34 cellular contexts compared by ENCODE assay signal in the genomic region with DNA sequence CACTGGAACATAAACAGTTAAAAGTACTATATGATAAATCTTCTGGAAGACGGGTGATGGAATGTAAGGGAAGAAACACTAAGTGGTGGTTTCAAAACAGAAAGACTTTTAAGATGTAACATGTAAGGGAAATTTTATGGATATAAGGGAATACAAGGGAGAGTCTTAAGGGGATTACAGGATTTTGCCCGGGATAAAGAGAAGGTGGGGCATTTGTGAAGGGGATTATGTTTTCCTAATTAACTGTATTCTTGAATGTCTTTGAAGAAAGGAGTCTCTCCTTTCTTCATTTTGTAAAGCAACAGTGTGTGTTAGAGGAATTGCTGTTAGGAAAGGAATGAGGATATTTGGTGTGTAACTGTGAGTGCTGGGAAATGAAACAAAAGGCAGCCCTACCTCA.
"Had no signal": no experiment of that assay in that cellular context is flagged by ENCODE, and none has a peak within 500 bp of the region (broad histone marks: within the 10 kb centered on the region; RNA-seq: fewer than 3 reads in every experiment).

No MANE protein-coding gene starts in this region.

- H3K36me3 Mint-ChIP-seq: activated CD4-positive, alpha-beta memory T cell treated with anti-CD3 and anti-CD28 coated beads for 36 hours; activated CD8-positive, alpha-beta memory T cell treated with anti-CD3 and anti-CD28 coated beads, Interleukin-2, amount 10 ng/mL, durations not matched to agents 7 days and 5 days; activated naive CD4-positive, alpha-beta T cell treated with anti-CD3 and anti-CD28 coated beads, Interleukin-2, amount 50 U/mL, for 24 hours; activated naive CD8-positive, alpha-beta T cell treated with anti-CD3 and anti-CD28 coated beads for 36 hours had no signal

- H3K27ac Mint-ChIP-seq: activated CD4-positive, alpha-beta memory T cell treated with anti-CD3 and anti-CD28 coated beads for 36 hours; activated CD4-positive, alpha-beta T cell treated with anti-CD3 and anti-CD28 coated beads for 36 hours; activated CD4-positive, alpha-beta T cell treated with anti-CD3 and anti-CD28 coated beads, Interleukin-2, amount 10 ng/mL, durations not matched to agents 24 days and 14 days; activated CD8-positive, alpha-beta memory T cell treated with anti-CD3 and anti-CD28 coated beads, Interleukin-2, amount 10 ng/mL, durations not matched to agents 7 days and 5 days; activated CD8-positive, alpha-beta T cell treated with anti-CD3 and anti-CD28 coated beads, Interleukin-2, amount 10 ng/mL, durations not matched to agents 7 days and 5 days; activated naive CD4-positive, alpha-beta T cell treated with anti-CD3 and anti-CD28 coated beads for 36 hours; activated naive CD4-positive, alpha-beta T cell treated with anti-CD3 and anti-CD28 coated beads, Interleukin-2, amount 50 U/mL, for 24 hours; activated naive CD8-positive, alpha-beta T cell treated with anti-CD3 and anti-CD28 coated beads for 36 hours; activated naive CD8-positive, alpha-beta T cell treated with anti-CD3 and anti-CD28 coated beads, Interleukin-2, amount 50 U/mL, for 24 hours; activated T-helper 1 cell treated with anti-CD3 and anti-CD28 coated beads, Interleukin-12 subunit alpha, Interleukin-12 subunit beta, Interleukin-2, Interleukin-4 antibody, amounts not matched to agents 30 ng/mL and 10 ng/mL and 1 ng/mL, durations not matched to agents 14 hours and 24 hours and 36 hours; activated T-helper 2 cell treated with anti-CD3 and anti-CD28 coated beads, Interferon-gamma antibody, Interleukin-2, Interleukin-4, amounts not matched to agents 10 μg/mL and 5 μg/mL and 100 μg/mL, durations not matched to agents 14 hours and 24 hours and 36 hours had no signal

- FAIRE-seq: colon, endometrium, endothelial cell of umbilical vein had no signal

- H3K36me3 ChIP-seq: adrenal gland, esophagus squamous epithelium, gastroesophageal sphincter, heart right ventricle had no signal

- DNase-seq: activated CD4-positive, alpha-beta memory T cell treated with anti-CD3 and anti-CD28 coated beads for 36 hours; activated CD4-positive, alpha-beta T cell treated with anti-CD3 and anti-CD28 coated beads for 36 hours; activated CD4-positive, alpha-beta T cell treated with anti-CD3 and anti-CD28 coated beads, Interleukin-2, amount 10 ng/mL, durations not matched to agents 24 days and 14 days; activated CD4-positive, CD25-positive, alpha-beta regulatory T cell; activated CD4-positive, CD25-positive, alpha-beta regulatory T cell treated with anti-CD3 and anti-CD28 coated beads, Interleukin-2, amount 50 U/mL, for 72 hours; activated CD8-positive, alpha-beta memory T cell treated with anti-CD3 and anti-CD28 coated beads, Interleukin-2, amount 10 ng/mL, durations not matched to agents 7 days and 5 days; activated CD8-positive, alpha-beta memory T cell treated with anti-CD3 and anti-CD28 coated beads, Interleukin-2, amount 50 U/mL, for 4 hours; activated CD8-positive, alpha-beta T cell treated with anti-CD3 and anti-CD28 coated beads, Interleukin-2, amount 10 ng/mL, durations not matched to agents 7 days and 5 days; activated effector memory CD4-positive, alpha-beta T cell treated with anti-CD3 and anti-CD28 coated beads, Interleukin-2, amount 50 U/mL, for 16 hours; activated naive CD4-positive, alpha-beta T cell treated with anti-CD3 and anti-CD28 coated beads for 36 hours; activated naive CD8-positive, alpha-beta T cell treated with anti-CD3 and anti-CD28 coated beads for 36 hours; activated naive CD8-positive, alpha-beta T cell treated with anti-CD3 and anti-CD28 coated beads, Interleukin-2, amount 50 U/mL, for 24 hours; activated T-cell treated with anti-CD3 and anti-CD28 coated beads, Interleukin-2, amount 50 U/mL, for 1 hour; activated T-cell treated with anti-CD3 and anti-CD28 coated beads, Interleukin-2, amount 50 U/mL, for 48 hours; adrenal gland; amygdala; aorta; body of pancreas; caudate nucleus; cortex of kidney; dermis blood vessel endothelial cell; effector CD8-positive, alpha-beta T cell; esophagus squamous epithelium; foreskin melanocyte; heart right ventricle; T-helper 2 cell had no signal

- H3K4me3 Mint-ChIP-seq: activated CD4-positive, alpha-beta memory T cell treated with anti-CD3 and anti-CD28 coated beads for 36 hours; activated CD4-positive, alpha-beta T cell treated with anti-CD3 and anti-CD28 coated beads for 36 hours; activated CD4-positive, alpha-beta T cell treated with anti-CD3 and anti-CD28 coated beads, Interleukin-2, amount 10 ng/mL, durations not matched to agents 24 days and 14 days; activated CD8-positive, alpha-beta memory T cell treated with anti-CD3 and anti-CD28 coated beads, Interleukin-2, amount 10 ng/mL, durations not matched to agents 7 days and 5 days; activated CD8-positive, alpha-beta T cell treated with anti-CD3 and anti-CD28 coated beads, Interleukin-2, amount 10 ng/mL, durations not matched to agents 7 days and 5 days; activated naive CD4-positive, alpha-beta T cell treated with anti-CD3 and anti-CD28 coated beads for 36 hours; activated naive CD4-positive, alpha-beta T cell treated with anti-CD3 and anti-CD28 coated beads, Interleukin-2, amount 50 U/mL, for 24 hours; activated naive CD8-positive, alpha-beta T cell treated with anti-CD3 and anti-CD28 coated beads for 36 hours; activated naive CD8-positive, alpha-beta T cell treated with anti-CD3 and anti-CD28 coated beads, Interleukin-2, amount 50 U/mL, for 24 hours; activated T-helper 1 cell treated with anti-CD3 and anti-CD28 coated beads, Interleukin-12 subunit alpha, Interleukin-12 subunit beta, Interleukin-2, Interleukin-4 antibody, amounts not matched to agents 30 ng/mL and 10 ng/mL and 1 ng/mL, durations not matched to agents 14 hours and 24 hours and 36 hours had no signal

- H3K27me3 Mint-ChIP-seq: activated CD4-positive, alpha-beta memory T cell treated with anti-CD3 and anti-CD28 coated beads for 36 hours; activated CD4-positive, alpha-beta T cell treated with anti-CD3 and anti-CD28 coated beads for 36 hours; activated naive CD4-positive, alpha-beta T cell treated with anti-CD3 and anti-CD28 coated beads, Interleukin-2, amount 50 U/mL, for 24 hours; activated naive CD8-positive, alpha-beta T cell treated with anti-CD3 and anti-CD28 coated beads for 36 hours; activated naive CD8-positive, alpha-beta T cell treated with anti-CD3 and anti-CD28 coated beads, Interleukin-2, amount 50 U/mL, for 24 hours had no signal

- H3K4me1 Mint-ChIP-seq: activated naive CD4-positive, alpha-beta T cell treated with anti-CD3 and anti-CD28 coated beads, Interleukin-2, amount 50 U/mL, for 24 hours; activated naive CD8-positive, alpha-beta T cell treated with anti-CD3 and anti-CD28 coated beads for 36 hours; activated naive CD8-positive, alpha-beta T cell treated with anti-CD3 and anti-CD28 coated beads, Interleukin-2, amount 50 U/mL, for 24 hours had no signal

- H3K27ac ChIP-seq: adrenal gland, body of pancreas, epithelial cell of prostate, esophagus squamous epithelium, gastroesophageal sphincter, heart right ventricle had no signal

- H3K9me3 Mint-ChIP-seq: activated CD4-positive, alpha-beta T cell treated with anti-CD3 and anti-CD28 coated beads, Interleukin-2, amount 10 ng/mL, durations not matched to agents 24 days and 14 days; activated naive CD4-positive, alpha-beta T cell treated with anti-CD3 and anti-CD28 coated beads for 36 hours; activated naive CD4-positive, alpha-beta T cell treated with anti-CD3 and anti-CD28 coated beads, Interleukin-2, amount 50 U/mL, for 24 hours; activated naive CD8-positive, alpha-beta T cell treated with anti-CD3 and anti-CD28 coated beads for 36 hours; activated naive CD8-positive, alpha-beta T cell treated with anti-CD3 and anti-CD28 coated beads, Interleukin-2, amount 50 U/mL, for 24 hours; activated T-helper 1 cell treated with anti-CD3 and anti-CD28 coated beads, Interleukin-12 subunit alpha, Interleukin-12 subunit beta, Interleukin-2, Interleukin-4 antibody, amounts not matched to agents 30 ng/mL and 10 ng/mL and 1 ng/mL, durations not matched to agents 14 hours and 24 hours and 36 hours; activated T-helper 2 cell treated with anti-CD3 and anti-CD28 coated beads, Interferon-gamma antibody, Interleukin-2, Interleukin-4, amounts not matched to agents 10 μg/mL and 5 μg/mL and 100 μg/mL, durations not matched to agents 14 hours and 24 hours and 36 hours had no signal

- H3K4me1 ChIP-seq: adrenal gland, body of pancreas, esophagus squamous epithelium, gastroesophageal sphincter, heart right ventricle had no signal

- H3K27me3 ChIP-seq: adrenal gland, body of pancreas, gastroesophageal sphincter, heart right ventricle had no signal

- ATAC-seq: activated CD4-positive, alpha-beta T cell treated with anti-CD3 and anti-CD28 coated beads for 36 hours; activated CD8-positive, alpha-beta memory T cell treated with anti-CD3 and anti-CD28 coated beads, Interleukin-2, amount 10 ng/mL, durations not matched to agents 7 days and 5 days; activated CD8-positive, alpha-beta T cell treated with anti-CD3 and anti-CD28 coated beads, Interleukin-2, amount 10 ng/mL, durations not matched to agents 7 days and 5 days; activated naive CD8-positive, alpha-beta T cell treated with anti-CD3 and anti-CD28 coated beads, Interleukin-2, amount 50 U/mL, for 24 hours; body of pancreas; gastroesophageal sphincter; heart right ventricle had no signal

- H3K9me3 ChIP-seq: adrenal gland, body of pancreas, esophagus squamous epithelium, gastroesophageal sphincter, heart right ventricle had no signal

- H3K4me3 ChIP-seq: adrenal gland, body of pancreas, esophagus squamous epithelium, gastroesophageal sphincter, heart right ventricle had no signal
